ENCODE assay signal across 12 cellular contexts in genomic region chr3:186815490-186815889, GRCh38.
DNase-seq lines count a peak whose midpoint lies in the region; ATAC-seq and TF ChIP-seq lines count a peak whose summit lies in the region.
"Had no signal": no experiment of that assay in that cellular context is flagged by ENCODE, and none has a peak within 500 bp of the region (broad histone marks: within the 10 kb centered on the region; RNA-seq: fewer than 3 reads in every experiment).

No MANE protein-coding gene starts in this region.

- H3F3A ChIP-seq in Loucy (ENCODE audit: low read depth): no peaks in the 10 kb centered on the region

- H3K36me3 ChIP-seq in Loucy (ENCODE audit: insufficient read depth, low read length): no peaks in the 10 kb centered on the region
- H3K36me3 ChIP-seq: stomach had no signal

- TF ChIP-seq CTCF in Loucy (conservative IDR thresholded peaks at IDR 0.05; ENCODE audit: low read length): no peak

- ATAC-seq in HG02884 (IDR thresholded peaks at IDR 0.05; ENCODE audit: unreplicated experiment) (no peak), GM18867 (IDR thresholded peaks at IDR 0.05; ENCODE audit: unreplicated experiment) (no peak)
- ATAC-seq: naive thymus-derived CD8-positive, alpha-beta T cell had no signal

- CTCF ChIA-PET in HEK293T (lab: Yijun Ruan, JAX): no interaction called here

- no peak overlapping the region for H3K9ac ChIP-seq in Loucy (ENCODE audit: low read depth, low read length, poor library complexity, severe bottlenecking)

- no peaks in the 10 kb centered on the region for H3K9me2 ChIP-seq in Loucy (replicated peaks; ENCODE audit: low read depth, low read length)

- POLR2A ChIA-PET in HEK293T (lab: Yijun Ruan, JAX): no interaction called here

- H3K79me2 ChIP-seq in Loucy (ENCODE audit: insufficient read depth, low read length): no peaks in the 10 kb centered on the region

- DNase-seq in EH (ENCODE audit: low read depth): peak; percentile 86
- DNase-seq in SKM-1 treated with dmso at 0.1 percent for 144 hours (lab: John Stamatoyannopoulos, UW; ENCODE audit: unreplicated experiment): peak; percentile 79
- peak; percentile 6 for DNase-seq in kidney glomerular epithelial cell (lab: John Stamatoyannopoulos, UW)
- no peak for DNase-seq in HEK293T (ENCODE audit: extremely low spot score)
- no peak for DNase-seq in NCI-H2029 (lab: John Stamatoyannopoulos, UW)
- DNase-seq: activated effector memory CD4-positive, alpha-beta T cell treated with anti-CD3 and anti-CD28 coated beads, Interleukin-2, amount 50 U/mL, for 16 hours; naive thymus-derived CD8-positive, alpha-beta T cell; NCI-H748 treated with DMSO at 0.1 percent for 48 hours; stomach had no signal

- peaks cover 9% of the 10 kb centered on the region for H3K4me1 ChIP-seq in Loucy (ENCODE audit: insufficient read depth, low read length, poor library complexity, severe bottlenecking)
- H3K4me1 ChIP-seq: stomach had no signal

- H3K4me3 ChIP-seq in Loucy (ENCODE audit: low read length, poor library complexity, severe bottlenecking): no peak overlapping the region

- no peak overlapping the region for H3K4me2 ChIP-seq in Loucy (ENCODE audit: low read depth, low read length, poor library complexity, severe bottlenecking)

- H3K9me3 ChIP-seq in Loucy (ENCODE audit: insufficient read depth, low read depth, low read length): no peaks in the 10 kb centered on the region
- H3K9me3 ChIP-seq: stomach had no signal

- H2AFZ ChIP-seq in Loucy (ENCODE audit: low read length): peak overlapping the region; percentile 47; the same call in 1 of the 2 replicates

- no peaks in the 10 kb centered on the region for H3K27me3 ChIP-seq in Loucy (ENCODE audit: insufficient read depth, low read length, poor library complexity, severe bottlenecking)

- H4K20me1 ChIP-seq in Loucy (ENCODE audit: insufficient read depth, low read length, poor library complexity, severe bottlenecking): no peaks in the 10 kb centered on the region

TF ChIP-seq in HEK293T, 16 proteins besides CTCF, POLR2A, EP300 and RAD21:
- TF ChIP-seq NFRKB (IDR thresholded peaks at IDR 0.05) (no peak), LEF1 (IDR thresholded peaks at IDR 0.05; ENCODE audit: borderline replicate concordance) (no peak), FOXM1 (IDR thresholded peaks at IDR 0.05; ENCODE audit: borderline replicate concordance) (no peak), BHLHE40 (IDR thresholded peaks at IDR 0.05; ENCODE audit: borderline replicate concordance) (no peak)
TF ChIP-seq in HEK293T: peak in this region for 0.

Comparison
In these comparisons a context has a peak if more than half of its experiments do, and no peak if none do; other contexts are left out.
1. DNase-seq: peak in EH (single experiment), SKM-1 treated with dmso at 0.1 percent for 144 hours (single experiment) and kidney glomerular epithelial cell (single experiment); none in HEK293T (single experiment) and NCI-H2029 (single experiment).